ENCODE assay signal across 8 cellular contexts in genomic region chr13:73765651-73766384, GRCh38.
DNase-seq lines count a peak whose midpoint lies in the region; ATAC-seq and TF ChIP-seq lines count a peak whose summit lies in the region.

No MANE protein-coding gene starts in this region.

- ATAC-seq in HG03039 (IDR thresholded peaks at IDR 0.05; ENCODE audit: unreplicated experiment), result peak; percentile 54

- POLR2A ChIA-PET in GM10248 (lab: Yijun Ruan, JAX), result no interaction called here

- CTCF ChIA-PET in GM10248 (lab: Yijun Ruan, JAX), result interaction anchor here (0.8 to 4.4 kb wide), 7 partner anchors 10 to 521 kb away, joined by 3 to 32 read pairs (median 7); no protein-coding TSS in a partner anchor

- TF ChIP-seq POLR2A in erythroblast (IDR thresholded peaks at IDR 0.05; ENCODE audit: low read length), result no peak

- no peak for TF ChIP-seq CTCF in GM10248 (IDR thresholded peaks at IDR 0.05; ENCODE audit: control extremely low read depth, extremely low read depth, low read depth, missing control alignments)

- DNase-seq in GM10248 (ENCODE audit: extremely low spot score) (peak; percentile 34), NCI-H524 (lab: John Stamatoyannopoulos, UW) (peak; percentile 91 to 95), activated T-cell treated with anti-CD3 and anti-CD28 coated beads for 4 hours (peak; percentile 38), erythroblast (lab: John Stamatoyannopoulos, UW) (peak; percentile 2 to 3), myocyte (ENCODE audit: low read depth) (peak; percentile 94), SIG-M5 (lab: John Stamatoyannopoulos, UW) (no peak)
- peak; percentile 47 for DNase-seq in stimulated activated CD8-positive, alpha-beta memory T cell treated with anti-CD3 and anti-CD28 coated beads, Interleukin-4, amount 100 ng/mL, for 24 hours (ENCODE audit: low read depth)
